In the genomic region with DNA sequence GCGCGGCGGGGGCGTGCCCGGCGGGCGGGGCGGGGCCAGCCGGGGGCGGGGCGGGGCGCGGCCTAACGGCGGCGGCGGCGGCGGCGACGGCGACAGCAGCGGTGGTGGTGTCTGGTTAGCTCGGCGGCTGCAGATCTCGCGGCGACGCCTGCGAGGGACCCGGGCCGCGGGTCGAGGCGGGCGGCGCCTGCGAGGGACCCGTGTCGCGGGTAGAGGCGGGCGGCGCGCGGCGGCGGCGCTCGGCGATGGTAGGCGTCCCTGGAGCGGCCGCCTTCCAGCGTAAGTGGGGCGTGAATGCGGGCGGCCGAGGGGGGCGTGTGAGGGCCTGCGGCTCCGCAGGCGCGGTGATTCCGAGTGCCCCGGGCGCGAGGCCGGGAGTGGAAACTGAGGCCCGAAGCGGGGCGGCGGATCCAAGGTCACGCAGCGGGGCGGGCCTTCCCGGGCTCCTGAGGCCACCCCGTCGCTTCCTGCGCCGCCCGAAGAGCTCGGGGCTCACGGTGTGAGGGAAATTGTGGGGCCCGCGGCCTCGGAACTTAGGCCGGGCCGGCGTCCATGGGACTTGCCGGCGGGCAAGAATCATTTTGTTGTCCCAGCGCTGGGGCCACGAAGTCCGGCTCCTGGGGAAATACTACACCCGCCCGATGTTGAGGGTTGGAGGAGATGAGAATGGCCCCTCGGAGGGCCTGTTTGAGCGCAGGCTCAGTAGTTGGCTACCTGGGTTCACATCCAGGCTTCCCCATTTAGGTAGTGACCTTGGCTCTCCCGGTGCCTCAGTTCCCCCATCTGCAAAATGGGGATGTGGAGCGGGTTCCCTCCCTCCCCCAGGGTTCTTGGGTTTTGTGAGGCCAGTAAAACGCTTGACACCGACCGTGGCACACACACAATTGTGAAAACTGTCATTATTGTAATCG, we compare ENCODE assay signal across 8 cellular contexts. TPM values are rescaled to one million over a fixed set of nuclear protein-coding genes. Genes with fewer than 3 reads are reported as not detected.
DNase-seq lines count a peak whose midpoint lies in the region; ATAC-seq and TF ChIP-seq lines count a peak whose summit lies in the region.

A gene (plus strand): TSS at position 74 of the 911 bp plus-strand sequence. CDS start 172 bp downstream, at position 246.

- no peaks in the 10 kb centered on the region for H3K9me3 Mint-ChIP-seq in MCF 10A (ENCODE audit: unreplicated experiment)

- DNase-seq in activated T-cell treated with anti-CD3 and anti-CD28 coated beads for 4 hours (peak; percentile 35), NB4 (ENCODE audit: low read depth) (no peak), MCF 10A (ENCODE audit: unreplicated experiment) (peak; percentile 54), inferior parietal cortex (ENCODE audit: extremely low spot score) (peak; percentile 30), smooth muscle cell of the brain vasculature (ENCODE audit: low read depth, low spot score) (peak; percentile 12), NCI-H187 treated with DMSO at 0.1 percent for 48 hours (lab: John Stamatoyannopoulos, UW) (no peak)
- no peak for DNase-seq in activated T-cell treated with anti-CD3 and anti-CD28 coated beads, Interleukin-2, amount 50 U/mL, for 1 hour

- peak; percentile 41 for ATAC-seq in HG02588 (IDR thresholded peaks at IDR 0.05; ENCODE audit: unreplicated experiment)

- H3K27me3 Mint-ChIP-seq in MCF 10A (ENCODE audit: insufficient read depth, unreplicated experiment) = no peaks in the 10 kb centered on the region

- peak within 1 kb of the TSS; percentile 86 for H3K4me3 ChIP-seq in NB4 (ENCODE audit: low read depth, low read length)

- TF ChIP-seq POLR2A in NB4 (IDR thresholded peaks at IDR 0.05; ENCODE audit: extremely low read depth, insufficient read length) = peak; percentile 9

- intact Hi-C loops in MCF 10A (cut with micrococcal nuclease) = no loop called here

- TF ChIP-seq CTCF in NB4 (IDR thresholded peaks at IDR 0.05; ENCODE audit: low read depth, low read length) = no peak
- no peak for TF ChIP-seq CTCF in MCF 10A (IDR thresholded peaks at IDR 0.05; ENCODE audit: unreplicated experiment)

- POLR2A ChIA-PET in MCF 10A (lab: Yijun Ruan, JAX) = interaction anchor here (0.6 to 2.6 kb wide), 53 partner anchors 10 to 1133 kb away, joined by 3 to 38 read pairs (median 4); a partner anchor contains a TSS

- no peaks in the 10 kb centered on the region for H3K4me1 Mint-ChIP-seq in MCF 10A (ENCODE audit: insufficient read depth, unreplicated experiment)

- BruUV-seq in MCF 10A (replicated peaks; lab: Mats Ljungman, UMichigan) = no TSS peak

- H3K36me3 Mint-ChIP-seq in MCF 10A (ENCODE audit: insufficient read depth, unreplicated experiment) = no peaks in the 10 kb centered on the region

- H3K27ac Mint-ChIP-seq in MCF 10A (ENCODE audit: low read depth, unreplicated experiment) = peak within 1 kb of the TSS; percentile 75

- H3K4me3 Mint-ChIP-seq in MCF 10A (ENCODE audit: unreplicated experiment) = peak within 1 kb of the TSS; percentile 83

- CTCF ChIA-PET in MCF 10A (lab: Yijun Ruan, JAX) = interaction anchor here (0.6 to 1.1 kb wide), 3 partner anchors 10 to 315 kb away, joined by 3 to 4 read pairs (median 3); no protein-coding TSS in a partner anchor

RNA-seq across cellular contexts. Expression of the gene that starts here (rescaled TPM):
- 15.4 and 17.3 TPM in 2 replicates for total RNA-seq in MCF 10A (2022)

Comparison
In these comparisons a context has a peak if more than half of its experiments do, and no peak if none do; other contexts are left out.
1. DNase-seq: peak in activated T-cell treated with anti-CD3 and anti-CD28 coated beads for 4 hours (single experiment), MCF 10A (single experiment), inferior parietal cortex (single experiment) and smooth muscle cell of the brain vasculature (single experiment); none in activated T-cell treated with anti-CD3 and anti-CD28 coated beads, Interleukin-2, amount 50 U/mL, for 1 hour (single experiment), NB4 (single experiment) and NCI-H187 treated with DMSO at 0.1 percent for 48 hours (single experiment).